8 cellular contexts compared by ENCODE assay signal in genomic region chr6:108598316-108598863, GRCh38. TPM values are rescaled to one million over a fixed set of nuclear protein-coding genes. Genes with fewer than 3 reads are reported as not detected.
DNase-seq lines count a peak whose midpoint lies in the region; ATAC-seq and TF ChIP-seq lines count a peak whose summit lies in the region.

No MANE protein-coding gene starts in this region.

- H3K9ac ChIP-seq in KMS-11, result peak overlapping the region; percentile 87

- H3K4me3 Mint-ChIP-seq in T-cell, result no peak overlapping the region

- ATAC-seq in GM21423 (IDR thresholded peaks at IDR 0.05; ENCODE audit: unreplicated experiment) (peak; percentile 79), T-cell (replicated peaks in 1 of 4) (no peak)

- intact Hi-C loops in spleen (cut with DNase I; ENCODE audit: low total_unique reads), result no loop called here

- H3K4me3 ChIP-seq in KMS-11 (IDR thresholded peaks at IDR 0.05; ENCODE audit: insufficient read depth, low read depth, low read length) (no peak overlapping the region), epithelial cell of esophagus (ENCODE audit: low read length) (no peak overlapping the region), spleen (no peak overlapping the region)

- no peak for TF ChIP-seq POLR2A in spleen (IDR thresholded peaks at IDR 0.05)

- WGBS in spleen, 5 donors, result 60 to 73% (median 70%) methylated on average over 2 of the region's 2 CpGs

- CTCF ChIA-PET in GM10248 (lab: Yijun Ruan, JAX), result interaction anchor here (1.2 to 3.3 kb wide), 12 partner anchors 10 to 475 kb away, joined by 3 to 15 read pairs (median 4); no protein-coding TSS in a partner anchor
- CTCF ChIA-PET in T-cell (lab: Charles Lee), result no interaction called here

- no peaks in the 10 kb centered on the region for H3K9me3 Mint-ChIP-seq in T-cell

- no peaks in the 10 kb centered on the region for H3K36me3 ChIP-seq in KMS-11 (ENCODE audit: insufficient read depth)
- no peaks in the 10 kb centered on the region for H3K36me3 ChIP-seq in spleen

- no peaks in the 10 kb centered on the region for H3K27me3 Mint-ChIP-seq in T-cell

- H3K4me1 Mint-ChIP-seq in T-cell, result peaks cover 33 to 55% (median 49%) of the 10 kb centered on the region in 3 donors

- H3K27ac Mint-ChIP-seq in T-cell, result no peak overlapping the region

- peak overlapping the region; percentile 94 for H3K4me2 ChIP-seq in KMS-11

- H3K27ac ChIP-seq in KMS-11, result peak overlapping the region; percentile 99
- H3K27ac ChIP-seq in spleen, result peak overlapping the region in 7 of 8 donors; percentile 5 to 67 (median 53)

- POLR2A ChIA-PET in GM10248 (lab: Yijun Ruan, JAX) (interaction anchor here (0.8 to 1.8 kb wide), 3 partner anchors 11 to 40 kb away, joined by 3 to 9 read pairs (median 3); partner anchors contain the start of gene FOXO3), T-cell (lab: Charles Lee) (interaction anchor here (0.5 to 0.6 kb wide), 2 partner anchors 30 to 41 kb away, joined by 3 read pairs; no protein-coding TSS in a partner anchor)

- DNase-seq in GM10248 (ENCODE audit: extremely low spot score), result peak; percentile 14
- DNase-seq in epithelial cell of esophagus (ENCODE audit: low read depth), result peak; percentile 76
- DNase-seq in spleen, result no peak
- no peak for DNase-seq in NCI-H146 (lab: John Stamatoyannopoulos, UW)
- DNase-seq in NCI-H69 (lab: John Stamatoyannopoulos, UW), result no peak
- no peak for DNase-seq in T-cell

- no peak overlapping the region for H2AFZ ChIP-seq in KMS-11 (ENCODE audit: low read depth)

- peaks cover 10% of the 10 kb centered on the region for H3K36me3 Mint-ChIP-seq in T-cell

- H3K79me2 ChIP-seq in KMS-11 (ENCODE audit: insufficient read depth, low read depth), result peaks cover 98% of the 10 kb centered on the region

- H3K9me3 ChIP-seq in spleen, result no peaks in the 10 kb centered on the region

- no peaks in the 10 kb centered on the region for H4K20me1 ChIP-seq in KMS-11 (ENCODE audit: insufficient read depth)

- H3K27me3 ChIP-seq in KMS-11 (ENCODE audit: insufficient read depth, low read depth), result no peaks in the 10 kb centered on the region
- no peaks in the 10 kb centered on the region for H3K27me3 ChIP-seq in spleen (replicated peaks in 1 of 7)

- TF ChIP-seq CTCF in GM10248 (IDR thresholded peaks at IDR 0.05; ENCODE audit: control extremely low read depth, extremely low read depth, low read depth, missing control alignments) (no peak), KMS-11 (conservative IDR thresholded peaks at IDR 0.05; ENCODE audit: low read depth, low read length) (no peak), epithelial cell of esophagus (IDR thresholded peaks at IDR 0.05; ENCODE audit: insufficient read depth, low read depth, low read length, missing control alignments) (no peak), spleen (IDR thresholded peaks at IDR 0.05 in 8 of 11, conservative IDR thresholded peaks at IDR 0.05 in 3 of 11) (no peak)

- H3K4me1 ChIP-seq in KMS-11 (ENCODE audit: low read depth, poor library complexity, severe bottlenecking), result peaks cover 98% of the 10 kb centered on the region
- H3K4me1 ChIP-seq in spleen, result peaks cover 19 to 95% (median 63%) of the 10 kb centered on the region in 6 donors

RNA-seq across cellular contexts. Expression of gene FOXO3, which starts 37.7 kb away (rescaled TPM):
- total RNA-seq in spleen (10 to 100 TPM; 45.8 to 86.9 (median 75.2) TPM), T-cell (10 to 100 TPM; 21.5 to 26.2 (median 22.2) TPM)
- 10 to 100 TPM in 2 of 3 donors, 1 to 10 TPM in 1; 9.4 to 12.6 (median 12.0) TPM for polyA plus RNA-seq in spleen

Comparison
In these comparisons a context has a peak if more than half of its experiments do, and no peak if none do; other contexts are left out.
1. DNase-seq: peak in GM10248 (single experiment) and epithelial cell of esophagus (single experiment); none in spleen (single experiment), NCI-H146 (single experiment), NCI-H69 (single experiment) and T-cell (0 of 34).